In genomic region chr11:94325681-94326080, GRCh38 we compare ENCODE assay signal across 8 cellular contexts. TPM values are rescaled to one million over a fixed set of nuclear protein-coding genes. Genes with fewer than 3 reads are reported as not detected.
A peak's percentile ranks its signal among the peaks of the same experiment; 100 is the strongest.
DNase-seq lines count a peak whose midpoint lies in the region; ATAC-seq, FAIRE-seq and TF ChIP-seq lines count a peak whose summit lies in the region.

No MANE protein-coding gene starts in this region.

- peaks cover 3% of the 10 kb centered on the region for H3K27me3 ChIP-seq in keratinocyte (ENCODE audit: control insufficient read depth, extremely low read depth, insufficient read depth, low read length)

- no peaks in the 10 kb centered on the region for H3K9me1 ChIP-seq in keratinocyte (ENCODE audit: control insufficient read depth, extremely low read depth, insufficient read depth, low read length)

- no peak overlapping the region for H3K27ac ChIP-seq in keratinocyte (ENCODE audit: control insufficient read depth, insufficient read depth, low read length)

- no peak overlapping the region for H2AFZ ChIP-seq in keratinocyte (ENCODE audit: control insufficient read depth, low read length)

- H3K9me3 ChIP-seq in keratinocyte (ENCODE audit: control insufficient read depth, low read depth, low read length) = no peaks in the 10 kb centered on the region

- H3K4me1 ChIP-seq in keratinocyte (ENCODE audit: control insufficient read depth, extremely low read depth, insufficient read depth, low read length) = no peaks in the 10 kb centered on the region

- no peaks in the 10 kb centered on the region for H3K36me3 ChIP-seq in keratinocyte (ENCODE audit: control insufficient read depth in 2 of 2, extremely low read depth in 1 of 2, insufficient read depth in 2 of 2, low read length in 2 of 2)

- H3K4me2 ChIP-seq in keratinocyte (ENCODE audit: control insufficient read depth, extremely low read depth, insufficient read depth, low read depth, low read length) = no peak overlapping the region

- peak; percentile 82 for ATAC-seq in GM21786 (IDR thresholded peaks at IDR 0.05; ENCODE audit: unreplicated experiment)

- dilution Hi-C loops in keratinocyte (cut with MboI; ENCODE audit: extremely low pct_ligation_motif_present, low sequenced_read_pairs) = no loop called here

- no peaks in the 10 kb centered on the region for H3K79me2 ChIP-seq in keratinocyte (ENCODE audit: control insufficient read depth, insufficient read depth, low read length)

- DNase-seq in LNCaP clone FGC (ENCODE audit: low read depth) (peak; percentile 14), activated T-cell treated with anti-CD3 and anti-CD28 coated beads for 4 hours (peak; percentile 1), keratinocyte (ENCODE audit: low read depth, low spot score) (no peak), RCC 7860 (ENCODE audit: low spot score) (no peak), mesenteric fat pad (ENCODE audit: low spot score) (no peak), NCI-H510A treated with DMSO at 0.1 percent for 48 hours (lab: John Stamatoyannopoulos, UW) (no peak)

- no peaks in the 10 kb centered on the region for H4K20me1 ChIP-seq in keratinocyte (ENCODE audit: control insufficient read depth, extremely low read depth, insufficient read depth, low read length)

- peak; percentile 89 for TF ChIP-seq CTCF in GM12872 (IDR thresholded peaks at IDR 0.05; ENCODE audit: insufficient read depth, low read depth, low read length)
- peak; percentile 93 for TF ChIP-seq CTCF in LNCaP clone FGC (IDR thresholded peaks at IDR 0.05; ENCODE audit: control insufficient read depth, extremely low read depth, insufficient read depth)
- peak; percentile 75 to 95 (median 82) for TF ChIP-seq CTCF in keratinocyte (optimal IDR thresholded peaks at IDR 0.05 in 1 of 3, IDR thresholded peaks at IDR 0.05 in 1 of 3, conservative IDR thresholded peaks at IDR 0.05 in 1 of 3; ENCODE audit: extremely low read depth in 1 of 3, insufficient read depth in 2 of 3, low read length in 3 of 3)

- H3K4me3 ChIP-seq in LNCaP clone FGC (ENCODE audit: low read depth, low read length) (no peak overlapping the region), keratinocyte (ENCODE audit: control insufficient read depth in 2 of 3, extremely low read depth in 1 of 3, insufficient read depth in 2 of 3, low read depth in 1 of 3, low read length in 3 of 3) (no peak overlapping the region)

- peak; percentile 36 for FAIRE-seq in keratinocyte (lab: Jason Lieb, UNC)
- FAIRE-seq in RCC 7860 (lab: Jason Lieb, UNC) = no peak

- no peak overlapping the region for H3K9ac ChIP-seq in keratinocyte (ENCODE audit: control insufficient read depth, extremely low read depth, insufficient read depth, low read length)

RNA-seq across cellular contexts. Expression of gene IZUMO1R, which starts 21.3 kb away (rescaled TPM):
- not detected in 3 replicates for polyA plus RNA-seq in keratinocyte
- polyA plus RNA-seq in keratinocyte (2011; ENCODE audit: low read depth) = not detected
- polyA plus RNA-seq in keratinocyte (2011; cell fraction: cytosol; rRNA removed) = not detected in 2 replicates
- not detected in 2 replicates for polyA plus RNA-seq in keratinocyte (2011; cell fraction: nucleus; rRNA removed)
- polyA plus RNA-seq in keratinocyte (2012; ENCODE audit: low replicate concordance) = not detected in 2 replicates
- not detected in 3 replicates for polyA minus RNA-seq in keratinocyte
- polyA minus RNA-seq in keratinocyte (2011; cell fraction: cytosol; rRNA and poly(A)+ RNA removed) = not detected
- not detected in 2 replicates for polyA minus RNA-seq in keratinocyte (2011; cell fraction: nucleus; rRNA and poly(A)+ RNA removed)
- total RNA-seq in mesenteric fat pad = not detected

Comparison
In these comparisons a context has a peak if more than half of its experiments do, and no peak if none do; other contexts are left out.
1. DNase-seq: peak in LNCaP clone FGC (single experiment) and activated T-cell treated with anti-CD3 and anti-CD28 coated beads for 4 hours (single experiment); none in keratinocyte (single experiment), RCC 7860 (single experiment), mesenteric fat pad (single experiment) and NCI-H510A treated with DMSO at 0.1 percent for 48 hours (single experiment).
2. Peak in every context shown above with its lines, with median percentiles within 50 percentile points of each other: CTCF ChIP-seq.